In the genomic region with DNA sequence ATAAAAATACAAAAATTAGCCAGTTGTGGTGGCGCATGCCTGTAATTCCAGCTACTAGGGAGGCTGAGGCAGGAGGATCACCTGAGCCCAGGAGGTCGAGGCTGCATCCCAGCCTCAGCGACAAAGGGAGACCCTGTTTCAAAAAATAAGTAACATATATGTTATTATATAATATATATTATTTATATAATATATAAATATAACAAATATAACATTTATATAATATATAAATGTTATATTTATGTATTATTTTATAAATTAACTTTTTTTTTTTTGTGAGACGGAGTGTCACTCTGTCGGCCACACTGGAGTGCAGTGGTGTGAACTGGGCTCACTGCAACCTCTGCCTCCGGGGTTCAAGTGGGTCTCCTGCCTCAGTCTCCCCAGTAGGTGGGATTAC, we compare ENCODE assay signal across 1 cellular context.
TF ChIP-seq lines count a peak whose summit lies in the region.

No MANE protein-coding gene starts in this region.

TF ChIP-seq in A549, 52 proteins besides CTCF, POLR2A, EP300 and RAD21:
- TF ChIP-seq CBX8 (IDR thresholded peaks at IDR 0.05) = no peak
- no peak for TF ChIP-seq CEBPB (IDR thresholded peaks at IDR 0.05)
- TF ChIP-seq, protein P1, sequence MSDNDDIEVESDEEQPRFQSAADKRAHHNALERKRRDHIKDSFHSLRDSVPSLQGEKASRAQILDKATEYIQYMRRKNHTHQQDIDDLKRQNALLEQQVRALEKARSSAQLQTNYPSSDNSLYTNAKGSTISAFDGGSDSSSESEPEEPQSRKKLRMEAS (IDR thresholded peaks at IDR 0.05) = no peak
- TF ChIP-seq FOXS1 (CRISPR knock-in tag; IDR thresholded peaks at IDR 0.05) = no peak
- no peak for TF ChIP-seq HOXA7 (CRISPR knock-in tag; IDR thresholded peaks at IDR 0.05)
- TF ChIP-seq RNF2 (IDR thresholded peaks at IDR 0.05; ENCODE audit: borderline replicate concordance, low read depth) = no peak
